In genomic region chr2:69143726-69144360, GRCh38 we compare ENCODE assay signal across 14 cellular contexts.
A peak's percentile ranks its signal among the peaks of the same experiment; 100 is the strongest.
DNase-seq lines count a peak whose midpoint lies in the region; ATAC-seq and TF ChIP-seq lines count a peak whose summit lies in the region.
"Had no signal": no experiment of that assay in that cellular context is flagged by ENCODE, and none has a peak within 500 bp of the region (broad histone marks: within the 10 kb centered on the region; RNA-seq: fewer than 3 reads in every experiment).

No MANE protein-coding gene starts in this region.

- peak; percentile 6 for DNase-seq in HFFc6
- DNase-seq in amniotic epithelial cell (ENCODE audit: low read depth), result peak; percentile 40
- no peak for DNase-seq in tibial artery
- DNase-seq in NCI-H2081 treated with DMSO at 0.1 percent for 48 hours (lab: John Stamatoyannopoulos, UW), result no peak
- DNase-seq: activated CD8-positive, alpha-beta T cell treated with anti-CD3 and anti-CD28 coated beads for 36 hours; CD4-positive, alpha-beta memory T cell; Kasumi-1; NCI-H2029; SHP77 treated with DMSO at 0.1 percent for 48 hours; stimulated activated CD4-positive, alpha-beta T cell treated with anti-CD3 and anti-CD28 coated beads, Interleukin-2, amount 100 ng/mL, for 48 hours had no signal

- no peaks in the 10 kb centered on the region for H3K9me3 Mint-ChIP-seq in HFFc6
- H3K9me3 Mint-ChIP-seq: activated CD8-positive, alpha-beta T cell treated with anti-CD3 and anti-CD28 coated beads for 36 hours; activated T-helper 2 cell treated with anti-CD3 and anti-CD28 coated beads, Interferon-gamma antibody, Interleukin-2, Interleukin-4, amounts not matched to agents 10 μg/mL and 5 μg/mL and 100 μg/mL, durations not matched to agents 14 hours and 24 hours and 36 hours; CD4-positive, alpha-beta memory T cell had no signal

- peaks cover 52% of the 10 kb centered on the region for H3K4me1 Mint-ChIP-seq in HFFc6 (ENCODE audit: low read depth)
- H3K4me1 Mint-ChIP-seq: CD4-positive, alpha-beta memory T cell had no signal

- H3K9me3 ChIP-seq in tibial artery (no peaks in the 10 kb centered on the region), gastroesophageal sphincter (no peaks in the 10 kb centered on the region)

- no peak overlapping the region for H3K4me3 ChIP-seq in tibial artery
- no peak overlapping the region for H3K4me3 ChIP-seq in gastroesophageal sphincter

- 66 to 73% methylated on average over 3 to 4 of the region's 4 CpGs for WGBS in gastroesophageal sphincter (ENCODE audit: low coverage in 1 of 2), 2 donors

- H3K27ac ChIP-seq in layer of hippocampus (ENCODE audit: low read depth, low read length), result peak overlapping the region; percentile 33
- peak overlapping the region; percentile 61 to 74 for H3K27ac ChIP-seq in tibial artery
- peak overlapping the region in 2 of 4 donors; percentile 47 to 51 for H3K27ac ChIP-seq in gastroesophageal sphincter

- H3K4me3 Mint-ChIP-seq in HFFc6, result no peak overlapping the region
- H3K4me3 Mint-ChIP-seq: activated CD8-positive, alpha-beta T cell treated with anti-CD3 and anti-CD28 coated beads for 36 hours; CD4-positive, alpha-beta memory T cell had no signal

- TF ChIP-seq POLR2A in gastroesophageal sphincter (IDR thresholded peaks at IDR 0.05), result no peak

- H3K4me1 ChIP-seq in tibial artery (peaks cover 0 to 51% (median 26%) of the 10 kb centered on the region in 4 donors), gastroesophageal sphincter (peaks cover 0 to 20% (median 0%) of the 10 kb centered on the region in 3 donors)

- H3K36me3 Mint-ChIP-seq in HFFc6 (ENCODE audit: low read depth), result peaks cover 36% of the 10 kb centered on the region
- H3K36me3 Mint-ChIP-seq: CD4-positive, alpha-beta memory T cell had no signal

- TF ChIP-seq CTCF in HFFc6 (IDR thresholded peaks at IDR 0.05) (no peak), tibial artery (IDR thresholded peaks at IDR 0.05) (no peak), gastroesophageal sphincter (IDR thresholded peaks at IDR 0.05) (no peak)

- ATAC-seq in gastroesophageal sphincter (no peak), HG02981 (IDR thresholded peaks at IDR 0.05; ENCODE audit: unreplicated experiment) (no peak)
- ATAC-seq: activated CD8-positive, alpha-beta T cell treated with anti-CD3 and anti-CD28 coated beads for 36 hours had no signal

- TF ChIP-seq EP300 in gastroesophageal sphincter (IDR thresholded peaks at IDR 0.05), result no peak

- intact Hi-C loops in tibial artery (cut with DNase I; ENCODE audit: low total_unique reads), result no loop called here

- H3K27me3 ChIP-seq in layer of hippocampus (ENCODE audit: control insufficient read depth, insufficient read depth, low read length) (no peaks in the 10 kb centered on the region), tibial artery (no peaks in the 10 kb centered on the region), gastroesophageal sphincter (no peaks in the 10 kb centered on the region)

- no peaks in the 10 kb centered on the region for H3K27me3 Mint-ChIP-seq in HFFc6 (ENCODE audit: insufficient read depth)

- H3K27ac Mint-ChIP-seq in HFFc6, result peak overlapping the region; percentile 16
- H3K27ac Mint-ChIP-seq: activated CD8-positive, alpha-beta T cell treated with anti-CD3 and anti-CD28 coated beads for 36 hours; activated T-helper 2 cell treated with anti-CD3 and anti-CD28 coated beads, Interferon-gamma antibody, Interleukin-2, Interleukin-4, amounts not matched to agents 10 μg/mL and 5 μg/mL and 100 μg/mL, durations not matched to agents 14 hours and 24 hours and 36 hours; CD4-positive, alpha-beta memory T cell had no signal

- H3K36me3 ChIP-seq in tibial artery (peaks cover 0 to 5% (median 4%) of the 10 kb centered on the region in 3 donors), gastroesophageal sphincter (peaks cover 0 to 34% of the 10 kb centered on the region in 2 donors)

Comparison
In these comparisons a context has a peak if more than half of its experiments do, and no peak if none do; other contexts are left out.
1. DNase-seq: peak in HFFc6 (single experiment) and amniotic epithelial cell (single experiment); none in tibial artery (0 of 2) and NCI-H2081 treated with DMSO at 0.1 percent for 48 hours (single experiment).